8 cellular contexts compared by ENCODE assay signal in genomic region chr11:36455658-36456111, GRCh38. TPM values are rescaled to one million over a fixed set of nuclear protein-coding genes. Genes with fewer than 3 reads are reported as not detected.
DNase-seq lines count a peak whose midpoint lies in the region; ATAC-seq and TF ChIP-seq lines count a peak whose summit lies in the region.

No MANE protein-coding gene starts in this region.

- peaks cover 60% of the 10 kb centered on the region for H3K4me1 Mint-ChIP-seq in nephron
- peaks cover 39% of the 10 kb centered on the region for H3K4me1 Mint-ChIP-seq in activated T-helper 1 cell treated with anti-CD3 and anti-CD28 coated beads, Interleukin-12 subunit alpha, Interleukin-12 subunit beta, Interleukin-2, Interleukin-4 antibody, amounts not matched to agents 30 ng/mL and 10 ng/mL and 1 ng/mL, durations not matched to agents 14 hours and 24 hours and 36 hours (ENCODE audit: low read depth)

- H3K9me2 ChIP-seq in PC-3 (replicated peaks; ENCODE audit: low read length), result no peaks in the 10 kb centered on the region

- no peak overlapping the region for H3K4me3 Mint-ChIP-seq in nephron
- H3K4me3 Mint-ChIP-seq in activated T-helper 1 cell treated with anti-CD3 and anti-CD28 coated beads, Interleukin-12 subunit alpha, Interleukin-12 subunit beta, Interleukin-2, Interleukin-4 antibody, amounts not matched to agents 30 ng/mL and 10 ng/mL and 1 ng/mL, durations not matched to agents 14 hours and 24 hours and 36 hours, result no peak overlapping the region

- H3K9me3 ChIP-seq in PC-3 (ENCODE audit: low read length) (no peaks in the 10 kb centered on the region), esophagus (ENCODE audit: control insufficient read depth in 2 of 2, insufficient read depth in 1 of 2, low read depth in 1 of 2, low read length in 1 of 2) (no peaks in the 10 kb centered on the region)

- WGBS in esophagus, 2 donors, result 41 to 57% methylated on average over 11 of the region's 11 CpGs

- CTCF ChIA-PET in PC-3 (lab: Charles Lee), result interaction anchor here (0.5 kb wide), 1 partner anchor 155 kb away, joined by 4 read pairs; no protein-coding TSS in a partner anchor

- H3K36me3 ChIP-seq in PC-3 (ENCODE audit: low read depth, low read length), result no peaks in the 10 kb centered on the region
- H3K36me3 ChIP-seq in esophagus (ENCODE audit: control insufficient read depth in 2 of 2, insufficient read depth in 2 of 2, low read length in 1 of 2), result no peaks in the 10 kb centered on the region

- POLR2A ChIA-PET in PC-3 (lab: Charles Lee; ENCODE audit: unreplicated experiment), result no interaction called here

- no peaks in the 10 kb centered on the region for H3K9me3 Mint-ChIP-seq in nephron
- H3K9me3 Mint-ChIP-seq in activated T-helper 1 cell treated with anti-CD3 and anti-CD28 coated beads, Interleukin-12 subunit alpha, Interleukin-12 subunit beta, Interleukin-2, Interleukin-4 antibody, amounts not matched to agents 30 ng/mL and 10 ng/mL and 1 ng/mL, durations not matched to agents 14 hours and 24 hours and 36 hours, result no peaks in the 10 kb centered on the region

- H3K27ac Mint-ChIP-seq in nephron, result peak overlapping the region; percentile 61 to 91 (median 79)
- H3K27ac Mint-ChIP-seq in activated T-helper 1 cell treated with anti-CD3 and anti-CD28 coated beads, Interleukin-12 subunit alpha, Interleukin-12 subunit beta, Interleukin-2, Interleukin-4 antibody, amounts not matched to agents 30 ng/mL and 10 ng/mL and 1 ng/mL, durations not matched to agents 14 hours and 24 hours and 36 hours, result no peak overlapping the region

- H3K27ac ChIP-seq in PC-3 (ENCODE audit: low read length) (peak overlapping the region; percentile 39; the same call in 1 of the 2 replicates), esophagus (ENCODE audit: low read depth in 2 of 2, low read length in 1 of 2) (peak overlapping the region; percentile 28 to 61)

- BruUV-seq in PC-3 (replicated peaks; lab: Mats Ljungman, UMichigan), result no TSS peak

- H2AFZ ChIP-seq in PC-3 (ENCODE audit: low read length), result 0 out of 2 replicates have a peak overlapping the region, but pooled peaks have one; percentile 45

- no peak overlapping the region for H3K4me3 ChIP-seq in PC-3 (ENCODE audit: low read length)
- no peak overlapping the region for H3K4me3 ChIP-seq in esophagus (ENCODE audit: low read depth in 1 of 2, low read length in 2 of 2)

- H3K4me1 ChIP-seq in PC-3 (ENCODE audit: insufficient read depth, low read length) (peaks cover 41% of the 10 kb centered on the region), esophagus (ENCODE audit: control insufficient read depth in 2 of 2, insufficient read depth in 2 of 2, low read length in 1 of 2) (peaks cover 0 to 9% of the 10 kb centered on the region in 2 donors)

- in situ Hi-C loops in Caki2 (cut with HindIII; ENCODE audit: low pct_unique_long_range_greater_than_20kb, low sequenced_read_pairs), result no loop called here

- no peaks in the 10 kb centered on the region for H4K20me1 ChIP-seq in PC-3 (ENCODE audit: low read length)

- no peaks in the 10 kb centered on the region for H3K36me3 Mint-ChIP-seq in nephron (ENCODE audit: low read depth)
- peaks cover 57% of the 10 kb centered on the region for H3K36me3 Mint-ChIP-seq in activated T-helper 1 cell treated with anti-CD3 and anti-CD28 coated beads, Interleukin-12 subunit alpha, Interleukin-12 subunit beta, Interleukin-2, Interleukin-4 antibody, amounts not matched to agents 30 ng/mL and 10 ng/mL and 1 ng/mL, durations not matched to agents 14 hours and 24 hours and 36 hours (ENCODE audit: low read depth)

- TF ChIP-seq CTCF in PC-3 (conservative IDR thresholded peaks at IDR 0.05; ENCODE audit: low read depth, low read length), result no peak
- TF ChIP-seq CTCF in nephron (IDR thresholded peaks at IDR 0.05; ENCODE audit: unreplicated experiment in 3 of 3), result no peak

- H3K9ac ChIP-seq in PC-3 (ENCODE audit: low read length), result no peak overlapping the region

- H3K27me3 Mint-ChIP-seq in nephron (ENCODE audit: low read depth), result peaks cover 6% of the 10 kb centered on the region
- H3K27me3 Mint-ChIP-seq in activated T-helper 1 cell treated with anti-CD3 and anti-CD28 coated beads, Interleukin-12 subunit alpha, Interleukin-12 subunit beta, Interleukin-2, Interleukin-4 antibody, amounts not matched to agents 30 ng/mL and 10 ng/mL and 1 ng/mL, durations not matched to agents 14 hours and 24 hours and 36 hours (ENCODE audit: insufficient read depth), result no peaks in the 10 kb centered on the region

- H3K27me3 ChIP-seq in PC-3 (ENCODE audit: low read length) (no peaks in the 10 kb centered on the region), esophagus (ENCODE audit: control insufficient read depth in 1 of 2, insufficient read depth in 2 of 2, low read length in 2 of 2) (no peaks in the 10 kb centered on the region)

- H3K4me2 ChIP-seq in PC-3 (ENCODE audit: low read length), result no peak overlapping the region

- ATAC-seq in PC-3 (peak; percentile 70), HG02840 (IDR thresholded peaks at IDR 0.05; ENCODE audit: low FRiP score, unreplicated experiment) (no peak), HG02759 (IDR thresholded peaks at IDR 0.05; ENCODE audit: unreplicated experiment) (no peak)

- DNase-seq in Caki2 (ENCODE audit: low read depth) (peak; percentile 44), PC-3 (peak; percentile 67)
- DNase-seq in activated CD4-positive, alpha-beta T cell treated with anti-CD3 and anti-CD28 coated beads for 4 hours, result no peak
- no peak for DNase-seq in activated T-helper 1 cell treated with anti-CD3 and anti-CD28 coated beads, Interleukin-12 subunit alpha, Interleukin-12 subunit beta, Interleukin-2, Interleukin-4 antibody, amounts not matched to agents 30 ng/mL and 10 ng/mL and 1 ng/mL, durations not matched to agents 14 hours and 24 hours and 36 hours (ENCODE audit: low spot score)

- intact Hi-C loops in PC-3 (cut with micrococcal nuclease), result no loop called here
- intact Hi-C loops in activated T-helper 1 cell treated with anti-CD3 and anti-CD28 coated beads, Interleukin-12 subunit alpha, Interleukin-12 subunit beta, Interleukin-2, Interleukin-4 antibody, amounts not matched to agents 30 ng/mL and 10 ng/mL and 1 ng/mL, durations not matched to agents 14 hours and 24 hours and 36 hours (cut with micrococcal nuclease), result no loop called here

- no peaks in the 10 kb centered on the region for H3K79me2 ChIP-seq in PC-3 (ENCODE audit: low read length)

- H3F3A ChIP-seq in PC-3 (ENCODE audit: low read length, unreplicated experiment), result no peaks in the 10 kb centered on the region

RNA-seq across cellular contexts. Expression of gene TRAF6, which starts 54.4 kb away (rescaled TPM):
- total RNA-seq in Caki2 (2014; rRNA removed; shearing (Covaris generic); ENCODE audit: low replicate concordance), result 0.52 and 0.84 TPM in 2 replicates
- total RNA-seq in PC-3 (2014; rRNA removed), result 4.0 and 4.1 TPM in 2 replicates
- polyA plus RNA-seq in esophagus, result 1 to 10 TPM; 1.9 to 3.7 TPM
- total RNA-seq in activated T-helper 1 cell treated with anti-CD3 and anti-CD28 coated beads, Interleukin-12 subunit alpha, Interleukin-12 subunit beta, Interleukin-2, Interleukin-4 antibody, amounts not matched to agents 30 ng/mL and 10 ng/mL and 1 ng/mL, durations not matched to agents 14 hours and 24 hours and 36 hours, result 10.5 and 11.1 TPM in 2 replicates

Comparison
In these comparisons a context has a peak if more than half of its experiments do, and no peak if none do; other contexts are left out.
1. DNase-seq: peak in Caki2 (single experiment) and PC-3 (single experiment); none in activated CD4-positive, alpha-beta T cell treated with anti-CD3 and anti-CD28 coated beads for 4 hours (0 of 2) and activated T-helper 1 cell treated with anti-CD3 and anti-CD28 coated beads, Interleukin-12 subunit alpha, Interleukin-12 subunit beta, Interleukin-2, Interleukin-4 antibody, amounts not matched to agents 30 ng/mL and 10 ng/mL and 1 ng/mL, durations not matched to agents 14 hours and 24 hours and 36 hours (single experiment).